In genomic region chr2:171895781-171896180, GRCh38 we compare ENCODE assay signal across 1 cellular context.
TF ChIP-seq lines count a peak whose summit lies in the region.

No MANE protein-coding gene starts in this region.

TF ChIP-seq in GM23338, 12 proteins besides CTCF, POLR2A, EP300 and RAD21 (continued from another document):
- TF ChIP-seq ZNF462 (CRISPR knock-in tag; IDR thresholded peaks at IDR 0.05) (no peak), EZH2 (IDR thresholded peaks at IDR 0.05; ENCODE audit: low read depth, unreplicated experiment) (no peak), STAT1 (IDR thresholded peaks at IDR 0.05; ENCODE audit: unreplicated experiment) (no peak)
